9 cellular contexts compared by ENCODE assay signal in the genomic region with DNA sequence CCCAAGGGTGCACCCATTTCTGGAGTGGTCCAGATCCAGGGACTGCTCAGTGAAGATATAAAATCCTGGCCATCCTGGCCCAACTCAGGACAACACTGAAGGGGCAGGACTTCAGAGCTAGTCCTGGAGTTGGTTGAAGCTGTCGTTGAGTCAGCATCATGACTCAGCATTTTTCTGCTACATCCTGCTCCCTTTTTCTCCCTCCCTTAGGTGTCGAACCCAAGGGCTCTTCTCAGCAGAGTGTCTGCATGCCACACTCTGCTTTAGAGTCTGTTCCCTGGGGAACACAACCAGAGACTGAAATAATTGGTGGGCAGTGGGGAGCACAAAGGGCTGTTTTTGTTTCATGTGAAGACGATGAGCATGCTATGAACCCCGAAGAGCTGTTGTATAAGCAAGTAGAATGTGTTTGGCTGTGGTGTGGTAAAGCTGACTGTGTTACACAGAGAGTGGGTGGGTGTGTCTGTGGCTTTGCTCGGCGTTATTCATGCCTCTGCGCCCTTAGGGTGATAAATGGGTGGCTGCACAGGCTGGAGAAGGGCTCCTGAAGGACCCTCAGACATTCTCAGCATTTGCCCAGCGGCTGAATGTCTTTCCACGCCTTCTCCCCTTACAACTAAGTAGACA.
DNase-seq lines count a peak whose midpoint lies in the region; ATAC-seq and TF ChIP-seq lines count a peak whose summit lies in the region.
"Had no signal": no experiment of that assay in that cellular context is flagged by ENCODE, and none has a peak within 500 bp of the region (broad histone marks: within the 10 kb centered on the region; RNA-seq: fewer than 3 reads in every experiment).

No MANE protein-coding gene starts in this region.

- no peaks in the 10 kb centered on the region for H3K27me3 ChIP-seq in Karpas-422 (ENCODE audit: low read length)
- H3K27me3 ChIP-seq in colonic mucosa: no peaks in the 10 kb centered on the region

- H3K9ac ChIP-seq in Karpas-422 (ENCODE audit: low read length) (no peak overlapping the region), colonic mucosa (ENCODE audit: low read depth in 2 of 2, low read length in 2 of 2) (no peak overlapping the region)

- H3K4me3 ChIP-seq in Karpas-422 (ENCODE audit: low read length) (no peak overlapping the region), colonic mucosa (no peak overlapping the region)

- no peaks in the 10 kb centered on the region for H4K20me1 ChIP-seq in Karpas-422 (ENCODE audit: insufficient read depth, low read depth, low read length)

- H3K4me1 ChIP-seq in Karpas-422 (ENCODE audit: low read length) (peaks cover 6% of the 10 kb centered on the region; the same call in 1 of the 2 replicates), colonic mucosa (no peaks in the 10 kb centered on the region)

- intact Hi-C loops in colonic mucosa (cut with DNase I): no loop called here

- no peaks in the 10 kb centered on the region for H3K36me3 Mint-ChIP-seq in brain
- H3K36me3 Mint-ChIP-seq in natural killer cell treated with Interleukin-12 subunit alpha and Interleukin-12 subunit beta and Interleukin-15 and Interleukin-18, amount 100 ng/mL, for 72 hours: peaks cover 4% of the 10 kb centered on the region

- H3K4me1 Mint-ChIP-seq in brain: peaks cover 47% of the 10 kb centered on the region
- H3K4me1 Mint-ChIP-seq in natural killer cell treated with Interleukin-12 subunit alpha and Interleukin-12 subunit beta and Interleukin-15 and Interleukin-18, amount 100 ng/mL, for 72 hours (ENCODE audit: low read depth in 2 of 2): peaks cover 18 to 27% of the 10 kb centered on the region in 2 donors

- peak; percentile 11 for DNase-seq in NCI-H748 (lab: John Stamatoyannopoulos, UW; ENCODE audit: unreplicated experiment)
- no peak for DNase-seq in NCI-H748 treated with DMSO at 0.1 percent for 48 hours (lab: John Stamatoyannopoulos, UW)
- peak; percentile 52 for DNase-seq in Karpas-422
- DNase-seq in natural killer cell treated with Interleukin-12 subunit alpha and Interleukin-12 subunit beta and Interleukin-15 and Interleukin-18, amount 100 ng/mL, for 72 hours (ENCODE audit: low spot score): no peak
- DNase-seq in colonic mucosa: no peak
- DNase-seq in GM19238 (ENCODE audit: insufficient read length, low spot score): no peak

- peaks cover 6% of the 10 kb centered on the region for H3K27me3 Mint-ChIP-seq in brain
- no peaks in the 10 kb centered on the region for H3K27me3 Mint-ChIP-seq in natural killer cell treated with Interleukin-12 subunit alpha and Interleukin-12 subunit beta and Interleukin-15 and Interleukin-18, amount 100 ng/mL, for 72 hours

- H3K36me3 ChIP-seq in Karpas-422 (ENCODE audit: insufficient read depth, low read length) (no peaks in the 10 kb centered on the region; the same call in 1 of the 2 replicates), colonic mucosa (no peaks in the 10 kb centered on the region)

- H3K79me2 ChIP-seq in Karpas-422 (ENCODE audit: low read length): no peaks in the 10 kb centered on the region

- peaks cover 0 to 5% (median 2%) of the 10 kb centered on the region in 5 experiments for H3K9me3 Mint-ChIP-seq in brain
- H3K9me3 Mint-ChIP-seq in natural killer cell treated with Interleukin-12 subunit alpha and Interleukin-12 subunit beta and Interleukin-15 and Interleukin-18, amount 100 ng/mL, for 72 hours: no peaks in the 10 kb centered on the region

- H3K9me2 ChIP-seq in Karpas-422 (replicated peaks; ENCODE audit: insufficient read depth, low read length): no peaks in the 10 kb centered on the region

- peak overlapping the region in 2 of 5 experiments; percentile 42 to 59 for H3K4me3 Mint-ChIP-seq in brain
- peak overlapping the region; percentile 66 for H3K4me3 Mint-ChIP-seq in natural killer cell treated with Interleukin-12 subunit alpha and Interleukin-12 subunit beta and Interleukin-15 and Interleukin-18, amount 100 ng/mL, for 72 hours

- peak; percentile 86 to 91 for ATAC-seq in natural killer cell treated with Interleukin-12 subunit alpha and Interleukin-12 subunit beta and Interleukin-15 and Interleukin-18, amount 100 ng/mL, for 72 hours
- ATAC-seq in GM19467 (IDR thresholded peaks at IDR 0.05; ENCODE audit: unreplicated experiment): no peak

- H3K4me2 ChIP-seq in Karpas-422 (ENCODE audit: low read depth, low read length, poor library complexity, severe bottlenecking): peak overlapping the region; percentile 4

- H3K9me3 ChIP-seq in Karpas-422 (ENCODE audit: low read length) (peaks cover 6% of the 10 kb centered on the region), colonic mucosa (no peaks in the 10 kb centered on the region)

- peak overlapping the region; percentile 46; the same call in 1 of the 2 replicates for H2AFZ ChIP-seq in Karpas-422 (ENCODE audit: low read length)

- peak overlapping the region in 3 of 5 experiments; percentile 21 to 87 (median 30) for H3K27ac Mint-ChIP-seq in brain
- H3K27ac Mint-ChIP-seq in natural killer cell treated with Interleukin-12 subunit alpha and Interleukin-12 subunit beta and Interleukin-15 and Interleukin-18, amount 100 ng/mL, for 72 hours: peak overlapping the region; percentile 16 to 22

- TF ChIP-seq CTCF in brain (conservative IDR thresholded peaks at IDR 0.05) (no peak), colonic mucosa (IDR thresholded peaks at IDR 0.05) (no peak)

- no peak overlapping the region for H3K27ac ChIP-seq in Karpas-422 (ENCODE audit: low read length)
- H3K27ac ChIP-seq in colonic mucosa: no peak overlapping the region
- H3K27ac ChIP-seq: VCaP had no signal

Comparison
In these comparisons a context has a peak if more than half of its experiments do, and no peak if none do; other contexts are left out.
1. DNase-seq: peak in NCI-H748 (single experiment) and Karpas-422 (single experiment); none in NCI-H748 treated with DMSO at 0.1 percent for 48 hours (single experiment), natural killer cell treated with Interleukin-12 subunit alpha and Interleukin-12 subunit beta and Interleukin-15 and Interleukin-18, amount 100 ng/mL, for 72 hours (single experiment), colonic mucosa (single experiment) and GM19238 (single experiment).